18 cellular contexts compared by ENCODE assay signal in genomic region chr1:6450943-6451373, GRCh38. TPM values are rescaled to one million over a fixed set of nuclear protein-coding genes. Genes with fewer than 3 reads are reported as not detected.
DNase-seq lines count a peak whose midpoint lies in the region; ATAC-seq, FAIRE-seq and TF ChIP-seq lines count a peak whose summit lies in the region.
"Had no signal": no experiment of that assay in that cellular context is flagged by ENCODE, and none has a peak within 500 bp of the region (broad histone marks: within the 10 kb centered on the region; RNA-seq: fewer than 3 reads in every experiment).

No MANE protein-coding gene starts in this region.

- H3K4me3 ChIP-seq in Caco-2 (ENCODE audit: low read depth, low read length): no peak overlapping the region; the same call in 1 of the 2 replicates
- H3K4me3 ChIP-seq in Peyer's patch: peak overlapping the region in 3 of 4 donors; percentile 10 to 66 (median 51)
- peak overlapping the region; percentile 63 to 78 (median 77); a peak in 5 of 6 replicates for H3K4me3 ChIP-seq in HepG2 (replicated peaks in 1 of 3; ENCODE audit: insufficient read depth in 1 of 3, low read depth in 2 of 3, low read length in 3 of 3)
- H3K4me3 ChIP-seq in pancreas: no peak overlapping the region
- H3K4me3 ChIP-seq in effector memory CD4-positive, alpha-beta T cell (ENCODE audit: insufficient read depth, low read depth, low read length, poor library complexity, severe bottlenecking): no peak overlapping the region
- H3K4me3 ChIP-seq: A549 had no signal

- no peaks in the 10 kb centered on the region for H3K27me3 ChIP-seq in Caco-2 (replicated peaks; ENCODE audit: control insufficient read depth, insufficient read depth, low read length)
- peaks cover 0 to 21% of the 10 kb centered on the region in 2 donors for H3K27me3 ChIP-seq in Peyer's patch
- no peaks in the 10 kb centered on the region; a peak in 1 of 5 replicates for H3K27me3 ChIP-seq in HepG2 (ENCODE audit: control insufficient read depth in 1 of 2, insufficient read depth in 2 of 2, low read length in 2 of 2)
- H3K27me3 ChIP-seq in pancreas: peaks cover 0 to 10% (median 0%) of the 10 kb centered on the region in 4 donors
- H3K27me3 ChIP-seq in effector memory CD4-positive, alpha-beta T cell (replicated peaks; ENCODE audit: control insufficient read depth, insufficient read depth, low read length, poor library complexity, severe bottlenecking): peaks cover 19% of the 10 kb centered on the region

- H3K36me3 Mint-ChIP-seq in Caco-2 (ENCODE audit: insufficient read depth, unreplicated experiment): no peaks in the 10 kb centered on the region

- POLR2A ChIA-PET in Caco-2 (lab: Charles Lee): no interaction called here
- POLR2A ChIA-PET in HepG2 (lab: Yijun Ruan, JAX): interaction anchor here (0.7 to 2.4 kb wide), 8 partner anchors 9 to 153 kb away, joined by 3 to 10 read pairs (median 4); no protein-coding TSS in a partner anchor

- intact Hi-C loops in Caco-2 (cut with micrococcal nuclease; ENCODE audit: unreplicated experiment): no loop called here
- intact Hi-C loops in HepG2 (cut with micrococcal nuclease; ENCODE audit: unreplicated experiment): no loop called here
- intact Hi-C loops in pancreas (cut with DNase I): no loop called here

- no peak overlapping the region for H2AFZ ChIP-seq in HepG2 (ENCODE audit: low read length)

- H3K4me2 ChIP-seq in HepG2 (ENCODE audit: low read depth, low read length): peak overlapping the region; percentile 99
- H3K4me2 ChIP-seq: A549, KMS-11 had no signal

- peak overlapping the region; percentile 67 for H3K27ac Mint-ChIP-seq in Caco-2 (ENCODE audit: unreplicated experiment)

- TF ChIP-seq RAD21 in HepG2 (CRISPR knock-in tag; IDR thresholded peaks at IDR 0.05): no peak

- no peaks in the 10 kb centered on the region for H3K9me3 ChIP-seq in Caco-2
- peaks cover 0 to 4% (median 0%) of the 10 kb centered on the region in 4 donors for H3K9me3 ChIP-seq in Peyer's patch
- no peaks in the 10 kb centered on the region for H3K9me3 ChIP-seq in HepG2 (ENCODE audit: low read length)
- no peaks in the 10 kb centered on the region for H3K9me3 ChIP-seq in pancreas
- no peaks in the 10 kb centered on the region for H3K9me3 ChIP-seq in effector memory CD4-positive, alpha-beta T cell (ENCODE audit: control insufficient read depth, low read length)
- H3K9me3 ChIP-seq: A549 had no signal

- no peaks in the 10 kb centered on the region for H3K9me3 Mint-ChIP-seq in Caco-2 (ENCODE audit: unreplicated experiment)

- H4K20me1 ChIP-seq in HepG2 (ENCODE audit: insufficient read depth, low read length): 0 out of 2 replicates have a peak, but pooled peaks cover 8% of the 10 kb centered on the region

- TF ChIP-seq EP300 in HepG2 (IDR thresholded peaks at IDR 0.05; ENCODE audit: low read depth in 2 of 2, low read length in 2 of 2) (peak in 1 of 2 experiments; percentile 26; a peak in 1 of 4 replicates), HepG2 (CRISPR knock-in tag; IDR thresholded peaks at IDR 0.05; ENCODE audit: borderline replicate concordance) (no peak)

- TF ChIP-seq CTCF in Caco-2 (IDR thresholded peaks at IDR 0.05; ENCODE audit: insufficient read depth in 1 of 2, low read depth in 1 of 2, low read length in 1 of 2, severe bottlenecking in 1 of 2, unreplicated experiment in 1 of 2) (no peak), Peyer's patch (IDR thresholded peaks at IDR 0.05) (no peak), HepG2 (CRISPR knock-in tag; IDR thresholded peaks at IDR 0.05) (peak; percentile 28; the same call in 1 of the 2 replicates), pancreas (IDR thresholded peaks at IDR 0.05) (no peak)

- H3K27me3 Mint-ChIP-seq in Caco-2 (ENCODE audit: insufficient read depth, unreplicated experiment): no peaks in the 10 kb centered on the region

- H3K27ac ChIP-seq in Peyer's patch (peak overlapping the region in 3 of 4 donors; percentile 65 to 97 (median 81)), HepG2 (ENCODE audit: extremely low read length, insufficient read depth, low read length) (peak overlapping the region; percentile 91), pancreas (no peak overlapping the region)
- H3K27ac ChIP-seq in effector memory CD4-positive, alpha-beta T cell (ENCODE audit: insufficient read depth, low read length, poor library complexity, severe bottlenecking): no peak overlapping the region
- H3K27ac ChIP-seq: A549, C4-2B, KMS-11 had no signal

- H3K4me1 ChIP-seq in Caco-2 (peaks cover 7% of the 10 kb centered on the region), Peyer's patch (peaks cover 0 to 56% (median 20%) of the 10 kb centered on the region in 4 donors), HepG2 (ENCODE audit: insufficient read depth, low read length) (peaks cover 39% of the 10 kb centered on the region), pancreas (peaks cover 0 to 3% (median 0%) of the 10 kb centered on the region in 3 donors)
- H3K4me1 ChIP-seq in effector memory CD4-positive, alpha-beta T cell (ENCODE audit: control insufficient read depth, insufficient read depth, low read length, poor library complexity, severe bottlenecking): peaks cover 33% of the 10 kb centered on the region

- peaks cover 24% of the 10 kb centered on the region for H3K79me2 ChIP-seq in HepG2 (ENCODE audit: insufficient read depth, low read length)

- TF ChIP-seq POLR2A in Peyer's patch (IDR thresholded peaks at IDR 0.05) (peak; percentile 53 to 88), HepG2 (IDR thresholded peaks at IDR 0.05; ENCODE audit: insufficient read depth in 1 of 2, low read depth in 2 of 2, low read length in 2 of 2) (no peak)

- CTCF ChIA-PET in Caco-2 (lab: Charles Lee) (interaction anchor here (0.6 to 1.5 kb wide), 4 partner anchors 10 to 280 kb away, joined by 3 to 5 read pairs (median 4); no protein-coding TSS in a partner anchor), HepG2 (lab: Yijun Ruan, JAX; ENCODE audit: low intra/inter-chr PET ratio, low total read pairs) (no interaction called here)

- BruUV-seq in Caco-2 (replicated peaks; lab: Mats Ljungman, UMichigan) (no TSS peak), HepG2 (replicated peaks; lab: Mats Ljungman, UMichigan) (no TSS peak)

- peaks cover 9% of the 10 kb centered on the region for H3K4me1 Mint-ChIP-seq in Caco-2 (ENCODE audit: low read depth, unreplicated experiment)

- peak; percentile 43 to 73 for DNase-seq in Caco-2
- DNase-seq in Peyer's patch: peak in 2 of 3 donors; percentile 91 to 92
- peak; percentile 89 for DNase-seq in HepG2 (ENCODE audit: low spot score)
- DNase-seq in pancreas: peak in 1 of 6 donors; percentile 36
- DNase-seq in EL: no peak
- DNase-seq in effector memory CD4-positive, alpha-beta T cell: no peak
- DNase-seq in occipital lobe (lab: John Stamatoyannopoulos, UW): no peak
- DNase-seq: NCI-H1436, NCI-H2029 treated with DMSO at 0.1 percent for 48 hours, NCI-H2171 treated with DMSO at 0.1 percent for 48 hours, NCI-H446 treated with DMSO at 0.1 percent for 48 hours, NCI-H774, SHP77 had no signal

- peak overlapping the region; percentile 85 for H3K9ac ChIP-seq in HepG2 (ENCODE audit: insufficient read depth, low read depth, low read length)
- H3K9ac ChIP-seq: KMS-11 had no signal

- no peak overlapping the region for H3K4me3 Mint-ChIP-seq in Caco-2 (ENCODE audit: unreplicated experiment)

- ATAC-seq in HepG2 (peak; percentile 39), pancreas (peak; percentile 52 to 73 (median 64)), HG03139 (IDR thresholded peaks at IDR 0.05; ENCODE audit: unreplicated experiment) (no peak)
- ATAC-seq: A549, SK-N-SH treated with all-trans-retinoic acid at 6 μM for 48 hours had no signal

- in situ Hi-C loops in HepG2 (cut with HindIII; ENCODE audit: extremely low pct_ligation_motif_present, low pct_unique_long_range_greater_than_20kb): no loop called here

- 0% methylated on average over 2 of the region's 6 CpGs for WGBS in HepG2 (ENCODE audit: low lambda C conversion rate)
- WGBS in pancreas, 2 donors: 44 to 49% methylated on average over 6 of the region's 6 CpGs

- FAIRE-seq in HepG2 (lab: Jason Lieb, UNC) (peak; percentile 96), pancreas (lab: Jason Lieb, UNC) (no peak)
- FAIRE-seq: A549 had no signal

- H3K36me3 ChIP-seq in Caco-2 (ENCODE audit: control insufficient read depth, insufficient read depth, low read length) (no peaks in the 10 kb centered on the region), Peyer's patch (peaks cover 0 to 6% (median 0%) of the 10 kb centered on the region in 3 donors), HepG2 (replicated peaks in 1 of 2; ENCODE audit: control insufficient read depth in 1 of 2, insufficient read depth in 2 of 2, low read length in 2 of 2) (peaks cover 3 to 5% of the 10 kb centered on the region in 2 experiments; a peak in 3 of 5 replicates), pancreas (no peaks in the 10 kb centered on the region)
- H3K36me3 ChIP-seq in effector memory CD4-positive, alpha-beta T cell (ENCODE audit: control insufficient read depth, insufficient read depth, low read length): no peaks in the 10 kb centered on the region

RNA-seq across cellular contexts. Expression of gene TNFRSF25, which starts 15.0 kb away (rescaled TPM):
- total RNA-seq in Caco-2 (2022) (15.0 and 16.3 TPM in 2 replicates), Peyer's patch (10 to 100 TPM; 31.0 to 88.4 (median 61.5) TPM), HepG2 (2016; rRNA removed; fragmentation: Illumina TruSeq; extraction: Trizol) (0.55 and 1.5 TPM in 2 replicates), pancreas (1 to 10 TPM in 5 of 6 donors, under 1 TPM in 1; 0.98 to 2.9 (median 2.4) TPM), occipital lobe (9.5 TPM)
- 0.40 and 0.44 TPM in 2 replicates for total RNA-seq in HepG2 (2016; cell fraction: cytosol; rRNA removed; fragmentation: Illumina TruSeq; extraction: Trizol; ENCODE audit: low read depth)
- total RNA-seq in HepG2 (2016; cell fraction: insoluble cytoplasmic fraction; rRNA removed; fragmentation: Illumina TruSeq; extraction: Trizol): 0.13 and 0.97 TPM in 2 replicates
- total RNA-seq in HepG2 (2016; cell fraction: membrane; rRNA removed; fragmentation: Illumina TruSeq; extraction: Trizol): 0.34 and 0.37 TPM in 2 replicates
- 1.5 and 1.6 TPM in 2 replicates for total RNA-seq in HepG2 (2016; cell fraction: nucleus; rRNA removed; fragmentation: Illumina TruSeq; extraction: Trizol)
- polyA plus RNA-seq in HepG2 (2011; rRNA removed) (1.4 and 1.6 TPM in 2 replicates), pancreas (10 to 100 TPM; 13.4 to 26.7 TPM)
- 0.47 and 0.64 TPM in 2 replicates for polyA plus RNA-seq in HepG2 (2011; cell fraction: cytosol; rRNA removed)
- 18.5 and 21.8 TPM in 2 replicates for polyA plus RNA-seq in HepG2 (2011; cell fraction: nucleus; rRNA removed)
- polyA plus RNA-seq in HepG2 (2012): 3.9 and 4.6 TPM in 2 replicates
- 0.43 TPM in 1 of 2 replicates, not detected in the other for polyA plus RNA-seq in HepG2 (2016; cell fraction: cytosol; fragmentation: Illumina TruSeq; extraction: Trizol; ENCODE audit: low read depth)
- 0.17 and 0.44 TPM in 2 replicates for polyA plus RNA-seq in HepG2 (2016; cell fraction: insoluble cytoplasmic fraction; fragmentation: Illumina TruSeq; extraction: Trizol; ENCODE audit: low read depth)
- polyA plus RNA-seq in HepG2 (2016; cell fraction: membrane; fragmentation: Illumina TruSeq; extraction: Trizol; ENCODE audit: low read depth): 0.17 TPM in 1 of 2 replicates, not detected in the other
- 5.2 and 7.0 TPM in 2 replicates for polyA plus RNA-seq in HepG2 (2016; cell fraction: nucleus; fragmentation: Illumina TruSeq; extraction: Trizol; ENCODE audit: insufficient read depth, low read depth)
- polyA minus RNA-seq in HepG2 (2011; rRNA and poly(A)+ RNA removed; ENCODE audit: low replicate concordance): 0.68 and 1.8 TPM in 2 replicates
- not detected in 2 replicates for polyA minus RNA-seq in HepG2 (2011; cell fraction: cytosol; rRNA and poly(A)+ RNA removed)
- 1.3 and 1.9 TPM in 2 replicates for polyA minus RNA-seq in HepG2 (2011; cell fraction: nucleus; rRNA and poly(A)+ RNA removed)

RNA-seq across cellular contexts. Expression of gene ESPN, which starts 26.4 kb away (rescaled TPM):
- total RNA-seq in Caco-2 (2022): 14.9 and 16.3 TPM in 2 replicates
- total RNA-seq in Peyer's patch: 100 to 1,000 TPM in 3 of 4 donors, 10 to 100 TPM in 1; 17.3 to 390 (median 306) TPM
- 38.5 and 48.6 TPM in 2 replicates for total RNA-seq in HepG2 (2016; rRNA removed; fragmentation: Illumina TruSeq; extraction: Trizol)
- total RNA-seq in HepG2 (2016; cell fraction: cytosol; rRNA removed; fragmentation: Illumina TruSeq; extraction: Trizol; ENCODE audit: low read depth): 15.9 and 20.3 TPM in 2 replicates
- total RNA-seq in HepG2 (2016; cell fraction: insoluble cytoplasmic fraction; rRNA removed; fragmentation: Illumina TruSeq; extraction: Trizol): 39.4 and 50.9 TPM in 2 replicates
- total RNA-seq in HepG2 (2016; cell fraction: membrane; rRNA removed; fragmentation: Illumina TruSeq; extraction: Trizol): 30.5 and 39.8 TPM in 2 replicates
- 25.3 and 27.5 TPM in 2 replicates for total RNA-seq in HepG2 (2016; cell fraction: nucleus; rRNA removed; fragmentation: Illumina TruSeq; extraction: Trizol)
- polyA plus RNA-seq in HepG2 (2011; rRNA removed): 54.2 and 70.4 TPM in 2 replicates
- polyA plus RNA-seq in HepG2 (2011; cell fraction: cytosol; rRNA removed): 65.1 and 100 TPM in 2 replicates
- 169 and 184 TPM in 2 replicates for polyA plus RNA-seq in HepG2 (2011; cell fraction: nucleus; rRNA removed)
- 112 and 113 TPM in 2 replicates for polyA plus RNA-seq in HepG2 (2012)
- polyA plus RNA-seq in HepG2 (2016; cell fraction: cytosol; fragmentation: Illumina TruSeq; extraction: Trizol; ENCODE audit: low read depth): 30.4 and 34.2 TPM in 2 replicates
- 72.8 and 91.0 TPM in 2 replicates for polyA plus RNA-seq in HepG2 (2016; cell fraction: insoluble cytoplasmic fraction; fragmentation: Illumina TruSeq; extraction: Trizol; ENCODE audit: low read depth)
- polyA plus RNA-seq in HepG2 (2016; cell fraction: membrane; fragmentation: Illumina TruSeq; extraction: Trizol; ENCODE audit: low read depth): 46.8 and 50.8 TPM in 2 replicates
- polyA plus RNA-seq in HepG2 (2016; cell fraction: nucleus; fragmentation: Illumina TruSeq; extraction: Trizol; ENCODE audit: insufficient read depth, low read depth): 64.4 and 66.2 TPM in 2 replicates
- polyA minus RNA-seq in HepG2 (2011; rRNA and poly(A)+ RNA removed; ENCODE audit: low replicate concordance): 1.7 and 92.7 TPM in 2 replicates
- polyA minus RNA-seq in HepG2 (2011; cell fraction: cytosol; rRNA and poly(A)+ RNA removed): 102 and 107 TPM in 2 replicates
- 35.1 and 39.9 TPM in 2 replicates for polyA minus RNA-seq in HepG2 (2011; cell fraction: nucleus; rRNA and poly(A)+ RNA removed)
- 1 to 10 TPM in 1 of 6 donors, under 1 TPM in 5; 0.31 to 2.5 (median 0.68) TPM for total RNA-seq in pancreas
- polyA plus RNA-seq in pancreas: under 1 TPM; 0.28 to 0.99 TPM
- total RNA-seq in occipital lobe: not detected

RNA-seq across cellular contexts. Expression of gene HES2, which starts 31.2 kb away (rescaled TPM):
- 0.37 and 0.91 TPM in 2 replicates for total RNA-seq in Caco-2 (2022)
- total RNA-seq in Peyer's patch: 10 to 100 TPM in 1 of 4 donors, 1 to 10 TPM in 3; 2.5 to 15.9 (median 5.2) TPM
- 0.10 and 0.11 TPM in 2 replicates for total RNA-seq in HepG2 (2016; rRNA removed; fragmentation: Illumina TruSeq; extraction: Trizol)
- 0.30 TPM in 1 of 2 replicates, not detected in the other for total RNA-seq in HepG2 (2016; cell fraction: cytosol; rRNA removed; fragmentation: Illumina TruSeq; extraction: Trizol; ENCODE audit: low read depth)
- total RNA-seq in HepG2 (2016; cell fraction: insoluble cytoplasmic fraction; rRNA removed; fragmentation: Illumina TruSeq; extraction: Trizol): 0.11 and 0.13 TPM in 2 replicates
- total RNA-seq in HepG2 (2016; cell fraction: membrane; rRNA removed; fragmentation: Illumina TruSeq; extraction: Trizol): 0.07 and 0.28 TPM in 2 replicates
- total RNA-seq in HepG2 (2016; cell fraction: nucleus; rRNA removed; fragmentation: Illumina TruSeq; extraction: Trizol): 0.12 TPM in 1 of 2 replicates, not detected in the other
- polyA plus RNA-seq in HepG2 (2011; rRNA removed): 0.13 and 0.17 TPM in 2 replicates
- polyA plus RNA-seq in HepG2 (2011; cell fraction: cytosol; rRNA removed): 0.09 and 0.15 TPM in 2 replicates
- polyA plus RNA-seq in HepG2 (2011; cell fraction: nucleus; rRNA removed): 0.06 and 0.10 TPM in 2 replicates
- not detected in 2 replicates for polyA plus RNA-seq in HepG2 (2012)
- polyA plus RNA-seq in HepG2 (2016; cell fraction: cytosol; fragmentation: Illumina TruSeq; extraction: Trizol; ENCODE audit: low read depth): not detected in 2 replicates
- 0.05 TPM in 1 of 2 replicates, not detected in the other for polyA plus RNA-seq in HepG2 (2016; cell fraction: insoluble cytoplasmic fraction; fragmentation: Illumina TruSeq; extraction: Trizol; ENCODE audit: low read depth)
- polyA plus RNA-seq in HepG2 (2016; cell fraction: membrane; fragmentation: Illumina TruSeq; extraction: Trizol; ENCODE audit: low read depth): 0.03 TPM in 1 of 2 replicates, not detected in the other
- polyA plus RNA-seq in HepG2 (2016; cell fraction: nucleus; fragmentation: Illumina TruSeq; extraction: Trizol; ENCODE audit: insufficient read depth, low read depth): 0.11 and 0.14 TPM in 2 replicates
- 0.02 and 1.8 TPM in 2 replicates for polyA minus RNA-seq in HepG2 (2011; rRNA and poly(A)+ RNA removed; ENCODE audit: low replicate concordance)
- not detected in 2 replicates for polyA minus RNA-seq in HepG2 (2011; cell fraction: cytosol; rRNA and poly(A)+ RNA removed)
- 0.25 TPM in 1 of 2 replicates, not detected in the other for polyA minus RNA-seq in HepG2 (2011; cell fraction: nucleus; rRNA and poly(A)+ RNA removed)
- total RNA-seq in pancreas: under 1 TPM in 3 of 6 donors, not detected in 3; 0.03 to 0.31 (median 0.09) TPM
- not detected for polyA plus RNA-seq in pancreas
- 0.16 TPM for total RNA-seq in occipital lobe

RNA-seq across cellular contexts. Expression of gene PLEKHG5, which starts 40.5 kb away (rescaled TPM):
- total RNA-seq in Caco-2 (2022) (11.6 and 12.2 TPM in 2 replicates), Peyer's patch (10 to 100 TPM; 17.7 to 56.9 (median 45.4) TPM), HepG2 (2016; rRNA removed; fragmentation: Illumina TruSeq; extraction: Trizol) (1.9 and 3.5 TPM in 2 replicates), pancreas (1 to 10 TPM; 1.5 to 3.9 (median 2.6) TPM), occipital lobe (25.6 TPM)
- total RNA-seq in HepG2 (2016; cell fraction: cytosol; rRNA removed; fragmentation: Illumina TruSeq; extraction: Trizol; ENCODE audit: low read depth): 0.51 and 0.62 TPM in 2 replicates
- 1.4 and 3.4 TPM in 2 replicates for total RNA-seq in HepG2 (2016; cell fraction: insoluble cytoplasmic fraction; rRNA removed; fragmentation: Illumina TruSeq; extraction: Trizol)
- total RNA-seq in HepG2 (2016; cell fraction: membrane; rRNA removed; fragmentation: Illumina TruSeq; extraction: Trizol): 0.99 and 1.2 TPM in 2 replicates
- total RNA-seq in HepG2 (2016; cell fraction: nucleus; rRNA removed; fragmentation: Illumina TruSeq; extraction: Trizol): 3.3 and 4.4 TPM in 2 replicates
- polyA plus RNA-seq in HepG2 (2011; rRNA removed) (1.9 and 2.6 TPM in 2 replicates), pancreas (1 to 10 TPM; 6.2 to 7.3 TPM)
- polyA plus RNA-seq in HepG2 (2011; cell fraction: cytosol; rRNA removed): 1.1 and 1.7 TPM in 2 replicates
- 17.2 and 22.8 TPM in 2 replicates for polyA plus RNA-seq in HepG2 (2011; cell fraction: nucleus; rRNA removed)
- polyA plus RNA-seq in HepG2 (2012): 1.4 and 1.5 TPM in 2 replicates
- 0.23 and 0.25 TPM in 2 replicates for polyA plus RNA-seq in HepG2 (2016; cell fraction: cytosol; fragmentation: Illumina TruSeq; extraction: Trizol; ENCODE audit: low read depth)
- 1.9 and 2.0 TPM in 2 replicates for polyA plus RNA-seq in HepG2 (2016; cell fraction: insoluble cytoplasmic fraction; fragmentation: Illumina TruSeq; extraction: Trizol; ENCODE audit: low read depth)
- polyA plus RNA-seq in HepG2 (2016; cell fraction: membrane; fragmentation: Illumina TruSeq; extraction: Trizol; ENCODE audit: low read depth): 0.45 and 0.71 TPM in 2 replicates
- polyA plus RNA-seq in HepG2 (2016; cell fraction: nucleus; fragmentation: Illumina TruSeq; extraction: Trizol; ENCODE audit: insufficient read depth, low read depth): 9.3 and 11.3 TPM in 2 replicates
- 1.9 and 3.8 TPM in 2 replicates for polyA minus RNA-seq in HepG2 (2011; rRNA and poly(A)+ RNA removed; ENCODE audit: low replicate concordance)
- polyA minus RNA-seq in HepG2 (2011; cell fraction: cytosol; rRNA and poly(A)+ RNA removed): 1.4 TPM in 2 replicates
- 2.6 and 3.0 TPM in 2 replicates for polyA minus RNA-seq in HepG2 (2011; cell fraction: nucleus; rRNA and poly(A)+ RNA removed)

RNA-seq across cellular contexts. Expression of gene ACOT7, which starts 57.4 kb away (rescaled TPM):
- total RNA-seq in Caco-2 (2022) (179 and 221 TPM in 2 replicates), Peyer's patch (10 to 100 TPM; 38.4 to 93.2 (median 67.1) TPM), HepG2 (2016; rRNA removed; fragmentation: Illumina TruSeq; extraction: Trizol) (33.0 and 43.2 TPM in 2 replicates), pancreas (1 to 10 TPM; 3.1 to 7.6 (median 5.2) TPM), occipital lobe (27.0 TPM)
- 11.5 and 12.1 TPM in 2 replicates for total RNA-seq in HepG2 (2016; cell fraction: cytosol; rRNA removed; fragmentation: Illumina TruSeq; extraction: Trizol; ENCODE audit: low read depth)
- total RNA-seq in HepG2 (2016; cell fraction: insoluble cytoplasmic fraction; rRNA removed; fragmentation: Illumina TruSeq; extraction: Trizol): 34.5 and 39.6 TPM in 2 replicates
- 19.5 and 22.7 TPM in 2 replicates for total RNA-seq in HepG2 (2016; cell fraction: membrane; rRNA removed; fragmentation: Illumina TruSeq; extraction: Trizol)
- 16.0 and 18.3 TPM in 2 replicates for total RNA-seq in HepG2 (2016; cell fraction: nucleus; rRNA removed; fragmentation: Illumina TruSeq; extraction: Trizol)
- polyA plus RNA-seq in HepG2 (2011; rRNA removed) (47.6 and 55.8 TPM in 2 replicates), pancreas (1 to 10 TPM; 3.8 to 7.0 TPM)
- polyA plus RNA-seq in HepG2 (2011; cell fraction: cytosol; rRNA removed): 41.0 and 59.2 TPM in 2 replicates
- polyA plus RNA-seq in HepG2 (2011; cell fraction: nucleus; rRNA removed): 29.4 and 30.1 TPM in 2 replicates
- 30.1 and 36.4 TPM in 2 replicates for polyA plus RNA-seq in HepG2 (2012)
- polyA plus RNA-seq in HepG2 (2016; cell fraction: cytosol; fragmentation: Illumina TruSeq; extraction: Trizol; ENCODE audit: low read depth): 25.5 and 27.1 TPM in 2 replicates
- 80.5 and 96.2 TPM in 2 replicates for polyA plus RNA-seq in HepG2 (2016; cell fraction: insoluble cytoplasmic fraction; fragmentation: Illumina TruSeq; extraction: Trizol; ENCODE audit: low read depth)
- polyA plus RNA-seq in HepG2 (2016; cell fraction: membrane; fragmentation: Illumina TruSeq; extraction: Trizol; ENCODE audit: low read depth): 36.8 and 37.9 TPM in 2 replicates
- 47.6 and 48.4 TPM in 2 replicates for polyA plus RNA-seq in HepG2 (2016; cell fraction: nucleus; fragmentation: Illumina TruSeq; extraction: Trizol; ENCODE audit: insufficient read depth, low read depth)
- 55.4 and 66.9 TPM in 2 replicates for polyA minus RNA-seq in HepG2 (2011; rRNA and poly(A)+ RNA removed; ENCODE audit: low replicate concordance)
- polyA minus RNA-seq in HepG2 (2011; cell fraction: cytosol; rRNA and poly(A)+ RNA removed): 14.3 and 18.7 TPM in 2 replicates
- 8.0 and 8.6 TPM in 2 replicates for polyA minus RNA-seq in HepG2 (2011; cell fraction: nucleus; rRNA and poly(A)+ RNA removed)

Comparison
In these comparisons a context has a peak if more than half of its experiments do, and no peak if none do; other contexts are left out.
1. DNase-seq: peak in Caco-2 (2 of 2), Peyer's patch (2 of 3) and HepG2 (single experiment); none in EL (single experiment), effector memory CD4-positive, alpha-beta T cell (0 of 3) and occipital lobe (single experiment).
2. H3K4me3 ChIP-seq: peak in Peyer's patch (3 of 4) and HepG2 (3 of 3); none in Caco-2 (single experiment), pancreas (0 of 4) and effector memory CD4-positive, alpha-beta T cell (single experiment).
3. H3K27ac ChIP-seq: peak in Peyer's patch (3 of 4) and HepG2 (single experiment); none in pancreas (0 of 4) and effector memory CD4-positive, alpha-beta T cell (single experiment).
4. POLR2A ChIP-seq: peak in Peyer's patch (2 of 2); none in HepG2 (0 of 2).